Comparison of ENCODE assay signal across 13 cellular contexts in genomic region chr12:49549735-49550710, GRCh38. TPM values are rescaled to one million over a fixed set of nuclear protein-coding genes. Genes with fewer than 3 reads are reported as not detected.
A peak's percentile ranks its signal among the peaks of the same experiment; 100 is the strongest.
DNase-seq lines count a peak whose midpoint lies in the region; ATAC-seq and TF ChIP-seq lines count a peak whose summit lies in the region.
"Had no signal": no experiment of that assay in that cellular context is flagged by ENCODE, and none has a peak within 500 bp of the region (broad histone marks: within the 10 kb centered on the region; RNA-seq: fewer than 3 reads in every experiment).

No MANE protein-coding gene starts in this region.

- H3K9me3 Mint-ChIP-seq in GM23338 = no peaks in the 10 kb centered on the region
- H3K9me3 Mint-ChIP-seq: activated CD4-positive, alpha-beta T cell treated with anti-CD3 and anti-CD28 coated beads, Interleukin-2, amount 10 ng/mL, durations not matched to agents 7 days and 5 days; stimulated activated memory B cell treated with anti-CD40 and anti-IgM and Interleukin-4, amounts not matched to agents 10 μg/mL and 1 μg/mL and 100 μg/mL, for 72 hours had no signal

- no peak overlapping the region for H3K27ac Mint-ChIP-seq in GM23338
- H3K27ac Mint-ChIP-seq: activated CD4-positive, alpha-beta T cell treated with anti-CD3 and anti-CD28 coated beads, Interleukin-2, amount 10 ng/mL, durations not matched to agents 7 days and 5 days had no signal

- H3K27me3 ChIP-seq in ACC112 (ENCODE audit: insufficient read depth, low read length) (peaks cover 6% of the 10 kb centered on the region; the same call in 1 of the 2 replicates), GM23338 (ENCODE audit: insufficient read depth) (peaks cover 80% of the 10 kb centered on the region), iPS-15b (ENCODE audit: control insufficient read depth, insufficient read depth, low read length) (peaks cover 68% of the 10 kb centered on the region)

- peaks cover 62% of the 10 kb centered on the region for H3K27me3 Mint-ChIP-seq in GM23338 (ENCODE audit: insufficient read depth, low read depth, poor library complexity)

- peak overlapping the region; percentile 89 for H3K4me2 ChIP-seq in GM23338

- H2AFZ ChIP-seq in ACC112 (ENCODE audit: low read length, unreplicated experiment) (peak overlapping the region; percentile 78), GM23338 (peak overlapping the region; percentile 98)

- H3K9ac ChIP-seq in iPS-15b (ENCODE audit: low read depth, low read length) = no peak overlapping the region

- no peaks in the 10 kb centered on the region for H3F3A ChIP-seq in GM23338 (replicated peaks; ENCODE audit: low read depth)

- no peaks in the 10 kb centered on the region for H3K9me2 ChIP-seq in GM23338 (ENCODE audit: insufficient read depth)

- DNase-seq in GM23338 (ENCODE audit: low spot score) = no peak
- peak; percentile 74 for DNase-seq in NCI-H510A treated with DMSO at 0.1 percent for 48 hours (lab: John Stamatoyannopoulos, UW)
- DNase-seq in foreskin fibroblast = no peak
- DNase-seq in effector CD8-positive, alpha-beta T cell (lab: John Stamatoyannopoulos, UW) = no peak
- no peak for DNase-seq in NOMO-1 treated with DMSO at 0.1 percent for 48 hours (lab: John Stamatoyannopoulos, UW; ENCODE audit: unreplicated experiment)
- DNase-seq: activated CD4-positive, alpha-beta T cell treated with anti-CD3 and anti-CD28 coated beads, Interleukin-2, amount 10 ng/mL, durations not matched to agents 7 days and 5 days; NCI-H1048 had no signal

- no peak overlapping the region for H3K27ac ChIP-seq in ACC112 (ENCODE audit: low read depth, low read length)
- H3K27ac ChIP-seq in GM23338 (ENCODE audit: low read depth) = no peak overlapping the region
- H3K27ac ChIP-seq: BLaER1 treated with 17β-estradiol and CSF1 and Interleukin-3, amounts not matched to agents 10 nM and 100 nM had no signal

- H3K9me3 ChIP-seq in iPS-15b (ENCODE audit: control insufficient read depth, insufficient read depth, low read length) = no peaks in the 10 kb centered on the region
- H3K9me3 ChIP-seq: BLaER1 treated with 17β-estradiol and CSF1 and Interleukin-3, amounts not matched to agents 10 nM and 100 nM had no signal

- H3K4me1 ChIP-seq in ACC112 (ENCODE audit: control insufficient read depth, insufficient read depth, low read length, unreplicated experiment) (peaks cover 6% of the 10 kb centered on the region), GM23338 (ENCODE audit: insufficient read depth) (peaks cover under 1% of the 10 kb centered on the region; the same call in 1 of the 2 replicates), iPS-15b (ENCODE audit: control insufficient read depth, insufficient read depth, low read length) (no peaks in the 10 kb centered on the region)

- H4K20me1 ChIP-seq in GM23338 (replicated peaks; ENCODE audit: insufficient read depth) = no peaks in the 10 kb centered on the region

- H3K36me3 ChIP-seq in ACC112 (ENCODE audit: insufficient read depth, low read length) (no peaks in the 10 kb centered on the region), GM23338 (ENCODE audit: insufficient read depth) (no peaks in the 10 kb centered on the region), iPS-15b (ENCODE audit: control insufficient read depth, insufficient read depth, low read length) (no peaks in the 10 kb centered on the region)
- H3K36me3 ChIP-seq: BLaER1 treated with 17β-estradiol and CSF1 and Interleukin-3, amounts not matched to agents 10 nM and 100 nM had no signal

- H3K79me2 ChIP-seq in ACC112 (ENCODE audit: control insufficient read depth, insufficient read depth, low read length, unreplicated experiment) (no peaks in the 10 kb centered on the region), GM23338 (replicated peaks; ENCODE audit: insufficient read depth) (no peaks in the 10 kb centered on the region)

- no peak overlapping the region; the same call in 1 of the 2 replicates for H3K4me3 ChIP-seq in ACC112 (ENCODE audit: low read depth, low read length)
- H3K4me3 ChIP-seq in GM23338 = peak overlapping the region; percentile 64
- H3K4me3 ChIP-seq in iPS-15b (ENCODE audit: low read depth, low read length) = peak overlapping the region; percentile 49
- H3K4me3 ChIP-seq in foreskin fibroblast (ENCODE audit: low read depth in 1 of 2, low read length in 2 of 2) = no peak overlapping the region
- H3K4me3 ChIP-seq: GM12878 had no signal

- ATAC-seq in GM23338 = peak; percentile 5
- ATAC-seq in GM18867 (IDR thresholded peaks at IDR 0.05; ENCODE audit: unreplicated experiment) = no peak

- H3K36me3 Mint-ChIP-seq in GM23338 (ENCODE audit: low read depth) = no peaks in the 10 kb centered on the region
- H3K36me3 Mint-ChIP-seq: stimulated activated memory B cell treated with anti-CD40 and anti-IgM and Interleukin-4, amounts not matched to agents 10 μg/mL and 1 μg/mL and 100 μg/mL, for 72 hours had no signal

- no peak for TF ChIP-seq CTCF in GM23338 (conservative IDR thresholded peaks at IDR 0.05; ENCODE audit: low read depth in 2 of 2)
- no peak for TF ChIP-seq CTCF in foreskin fibroblast (IDR thresholded peaks at IDR 0.05; ENCODE audit: low read depth, low read length)

- peak overlapping the region; percentile 72 for H3K4me3 Mint-ChIP-seq in GM23338

- peaks cover 8% of the 10 kb centered on the region for H3K4me1 Mint-ChIP-seq in GM23338

TF ChIP-seq in GM23338, 12 proteins besides CTCF, POLR2A, EP300 and RAD21 (continues in another document):
- TF ChIP-seq ETS1 (IDR thresholded peaks at IDR 0.05) = no peak
- TF ChIP-seq, protein P1, sequence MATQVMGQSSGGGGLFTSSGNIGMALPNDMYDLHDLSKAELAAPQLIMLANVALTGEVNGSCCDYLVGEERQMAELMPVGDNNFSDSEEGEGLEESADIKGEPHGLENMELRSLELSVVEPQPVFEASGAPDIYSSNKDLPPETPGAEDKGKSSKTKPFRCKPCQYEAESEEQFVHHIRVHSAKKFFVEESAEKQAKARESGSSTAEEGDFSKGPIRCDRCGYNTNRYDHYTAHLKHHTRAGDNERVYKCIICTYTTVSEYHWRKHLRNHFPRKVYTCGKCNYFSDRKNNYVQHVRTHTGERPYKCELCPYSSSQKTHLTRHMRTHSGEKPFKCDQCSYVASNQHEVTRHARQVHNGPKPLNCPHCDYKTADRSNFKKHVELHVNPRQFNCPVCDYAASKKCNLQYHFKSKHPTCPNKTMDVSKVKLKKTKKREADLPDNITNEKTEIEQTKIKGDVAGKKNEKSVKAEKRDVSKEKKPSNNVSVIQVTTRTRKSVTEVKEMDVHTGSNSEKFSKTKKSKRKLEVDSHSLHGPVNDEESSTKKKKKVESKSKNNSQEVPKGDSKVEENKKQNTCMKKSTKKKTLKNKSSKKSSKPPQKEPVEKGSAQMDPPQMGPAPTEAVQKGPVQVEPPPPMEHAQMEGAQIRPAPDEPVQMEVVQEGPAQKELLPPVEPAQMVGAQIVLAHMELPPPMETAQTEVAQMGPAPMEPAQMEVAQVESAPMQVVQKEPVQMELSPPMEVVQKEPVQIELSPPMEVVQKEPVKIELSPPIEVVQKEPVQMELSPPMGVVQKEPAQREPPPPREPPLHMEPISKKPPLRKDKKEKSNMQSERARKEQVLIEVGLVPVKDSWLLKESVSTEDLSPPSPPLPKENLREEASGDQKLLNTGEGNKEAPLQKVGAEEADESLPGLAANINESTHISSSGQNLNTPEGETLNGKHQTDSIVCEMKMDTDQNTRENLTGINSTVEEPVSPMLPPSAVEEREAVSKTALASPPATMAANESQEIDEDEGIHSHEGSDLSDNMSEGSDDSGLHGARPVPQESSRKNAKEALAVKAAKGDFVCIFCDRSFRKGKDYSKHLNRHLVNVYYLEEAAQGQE (IDR thresholded peaks at IDR 0.05; ENCODE audit: unreplicated experiment) = no peak
- TF ChIP-seq POLR2AphosphoS5 (IDR thresholded peaks at IDR 0.05; ENCODE audit: low read depth) = no peak
- no peak for TF ChIP-seq NANOG (IDR thresholded peaks at IDR 0.05; ENCODE audit: borderline replicate concordance)
- TF ChIP-seq EZH2phosphoT487 (IDR thresholded peaks at IDR 0.05; ENCODE audit: unreplicated experiment) = no peak
- TF ChIP-seq STAT1 (IDR thresholded peaks at IDR 0.05; ENCODE audit: unreplicated experiment) = no peak
- no peak for TF ChIP-seq ZNF331 (CRISPR knock-in tag; IDR thresholded peaks at IDR 0.05; ENCODE audit: low read depth)
- TF ChIP-seq ZNF114 (CRISPR knock-in tag; IDR thresholded peaks at IDR 0.05) = no peak
- no peak for TF ChIP-seq CREB1 (CRISPR knock-in tag; IDR thresholded peaks at IDR 0.05; ENCODE audit: low read depth)
- TF ChIP-seq JUNB (IDR thresholded peaks at IDR 0.05; ENCODE audit: unreplicated experiment) = no peak

RNA-seq across cellular contexts. Expression of gene KCNH3, which starts 11.2 kb away (rescaled TPM):
- total RNA-seq in GM23338 (2014; rRNA removed; shearing (Covaris generic)) = 0.12 and 0.52 TPM in 2 replicates
- polyA plus RNA-seq in GM23338 (2016; fragmentation: Nextera tagmentation; extraction: Ambion mirVana) = 0.21 and 0.28 TPM in 2 replicates

RNA-seq across cellular contexts. Expression of gene MCRS1, which starts 17.9 kb away (rescaled TPM):
- 97.6 and 105 TPM in 2 replicates for total RNA-seq in GM23338 (2014; rRNA removed; shearing (Covaris generic))
- polyA plus RNA-seq in GM23338 (2016; fragmentation: Nextera tagmentation; extraction: Ambion mirVana) = 134 and 139 TPM in 2 replicates

RNA-seq across cellular contexts. Expression of gene FAM186B, which starts 55.4 kb away (rescaled TPM):
- 0.08 and 0.38 TPM in 2 replicates for total RNA-seq in GM23338 (2014; rRNA removed; shearing (Covaris generic))
- 0.21 and 0.31 TPM in 2 replicates for polyA plus RNA-seq in GM23338 (2016; fragmentation: Nextera tagmentation; extraction: Ambion mirVana)

Comparison
In these comparisons a context has a peak if more than half of its experiments do, and no peak if none do; other contexts are left out.
1. H3K4me3 ChIP-seq: peak in GM23338 (single experiment) and iPS-15b (single experiment); none in ACC112 (single experiment) and foreskin fibroblast (0 of 2).